8 cellular contexts compared by ENCODE assay signal in the genomic region with DNA sequence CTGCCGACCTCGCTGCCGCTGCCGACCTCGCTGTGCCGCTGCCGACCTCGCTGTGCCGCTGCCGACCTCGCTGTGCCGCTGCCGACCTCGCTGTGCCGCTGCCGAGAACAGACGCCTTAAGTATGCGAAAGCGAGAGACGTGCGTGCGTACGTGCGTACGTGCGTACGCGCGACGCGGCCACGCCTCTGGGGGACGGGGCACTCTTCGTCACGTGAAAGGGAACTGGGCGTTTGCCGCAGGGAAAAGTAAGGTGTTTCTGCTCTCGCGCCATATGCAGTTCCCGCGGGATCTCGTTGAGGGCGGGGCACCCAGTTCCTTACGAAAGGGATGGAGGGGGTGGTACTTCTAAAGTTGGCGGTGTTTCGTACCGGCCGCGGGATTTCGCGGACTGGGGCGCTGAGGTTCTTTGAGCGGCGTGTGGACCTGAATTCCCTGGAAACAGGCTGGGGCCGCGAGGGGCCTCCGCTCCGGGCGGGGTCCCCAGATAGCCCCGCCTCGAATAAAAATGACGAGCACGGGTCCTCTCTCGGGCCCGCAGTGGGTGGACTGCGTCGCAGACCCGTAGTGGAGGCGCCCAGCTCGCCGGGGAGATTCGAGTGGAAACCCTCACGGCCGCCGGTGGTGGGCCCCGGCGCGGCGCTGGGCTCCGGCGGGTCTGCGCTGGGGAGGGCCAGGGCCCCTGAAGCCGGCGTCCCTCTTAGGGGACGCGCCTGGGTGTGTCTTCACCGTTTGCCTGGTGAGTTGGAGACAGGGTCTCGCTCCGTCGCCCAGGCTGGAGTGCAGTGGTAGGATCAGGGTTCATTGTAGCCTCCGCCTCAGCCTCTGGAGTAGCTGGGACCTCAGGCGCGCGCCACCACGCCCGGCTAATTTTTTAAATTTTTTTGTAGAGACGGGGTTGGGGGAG. TPM values are rescaled to one million over a fixed set of nuclear protein-coding genes. Genes with fewer than 3 reads are reported as not detected.
DNase-seq lines count a peak whose midpoint lies in the region; ATAC-seq and TF ChIP-seq lines count a peak whose summit lies in the region.

A gene (minus strand): TSS at position 94 of the 905 bp plus-strand sequence. CDS start 167 bp downstream, outside the sequence.

- peak within 1 kb of the TSS; percentile 78 to 96 for H3K27ac Mint-ChIP-seq in activated naive CD4-positive, alpha-beta T cell treated with anti-CD3 and anti-CD28 coated beads, Interleukin-2, amount 50 U/mL, for 72 hours

- H3K27ac ChIP-seq in suprapubic skin, result peak within 1 kb of the TSS; percentile 94

- H3K9me3 ChIP-seq in suprapubic skin, result no peaks in the 10 kb centered on the region

- H3K4me1 ChIP-seq in suprapubic skin, result peaks cover 37% of the 10 kb centered on the region

- peaks cover 18 to 28% of the 10 kb centered on the region in 2 donors for H3K36me3 Mint-ChIP-seq in activated naive CD4-positive, alpha-beta T cell treated with anti-CD3 and anti-CD28 coated beads, Interleukin-2, amount 50 U/mL, for 72 hours

- H3K27me3 ChIP-seq in GM06990 (replicated peaks; ENCODE audit: control insufficient read depth, insufficient read depth, low read length), result no peaks in the 10 kb centered on the region
- no peaks in the 10 kb centered on the region for H3K27me3 ChIP-seq in suprapubic skin

- H3K9me3 Mint-ChIP-seq in activated naive CD4-positive, alpha-beta T cell treated with anti-CD3 and anti-CD28 coated beads, Interleukin-2, amount 50 U/mL, for 72 hours, result no peaks in the 10 kb centered on the region

- TF ChIP-seq POLR2A in suprapubic skin (IDR thresholded peaks at IDR 0.05), result peak; percentile 68 to 91

- peak within 1 kb of the TSS; percentile 95 for H3K4me3 ChIP-seq in GM06990 (replicated peaks; ENCODE audit: low read depth, low read length)
- H3K4me3 ChIP-seq in suprapubic skin, result peak within 1 kb of the TSS; percentile 89

- WGBS in suprapubic skin, result 0% methylated on average over 39 of the region's 97 CpGs

- DNase-seq in GM06990 (ENCODE audit: extremely low read depth, insufficient read length), result peak; percentile 100
- peak; percentile 97 for DNase-seq in NCI-H1092 treated with DMSO at 0.1 percent for 48 hours (lab: John Stamatoyannopoulos, UW)
- peak; percentile 99 for DNase-seq in SKM-1 (lab: John Stamatoyannopoulos, UW; ENCODE audit: unreplicated experiment)
- DNase-seq in activated naive CD4-positive, alpha-beta T cell treated with anti-CD3 and anti-CD28 coated beads, Interleukin-2, amount 50 U/mL, for 72 hours (ENCODE audit: low spot score in 2 of 2), result peak; percentile 96 to 98
- DNase-seq in globus pallidus (ENCODE audit: low spot score), result peak; percentile 96
- peak; percentile 45 to 99 (median 95) for DNase-seq in nucleus accumbens (lab: John Stamatoyannopoulos, UW)
- peak; percentile 99 for DNase-seq in suprapubic skin (ENCODE audit: low spot score in 2 of 2)

- peak; percentile 81 for ATAC-seq in HG02588 (IDR thresholded peaks at IDR 0.05; ENCODE audit: unreplicated experiment)
- peak; percentile 89 to 95 for ATAC-seq in activated naive CD4-positive, alpha-beta T cell treated with anti-CD3 and anti-CD28 coated beads, Interleukin-2, amount 50 U/mL, for 72 hours

- TF ChIP-seq CTCF in GM06990 (IDR thresholded peaks at IDR 0.05; ENCODE audit: insufficient read depth, low read length, poor library complexity, severe bottlenecking), result no peak
- peak in 1 of 2 donors; percentile 11 for TF ChIP-seq CTCF in suprapubic skin (IDR thresholded peaks at IDR 0.05)

- peak; percentile 97 for TF ChIP-seq EP300 in suprapubic skin (IDR thresholded peaks at IDR 0.05)

- H3K36me3 ChIP-seq in GM06990 (ENCODE audit: control insufficient read depth, insufficient read depth, low read length) (peaks cover 6% of the 10 kb centered on the region), suprapubic skin (peaks cover 18% of the 10 kb centered on the region)

RNA-seq across cellular contexts. Expression of the gene that starts here (rescaled TPM):
- 100 to 1,000 TPM; 105 to 144 TPM for total RNA-seq in activated naive CD4-positive, alpha-beta T cell treated with anti-CD3 and anti-CD28 coated beads, Interleukin-2, amount 50 U/mL, for 72 hours
- 10 to 100 TPM; 59.8 to 69.2 (median 65.7) TPM for total RNA-seq in suprapubic skin

Comparison
In these comparisons a context has a peak if more than half of its experiments do, and no peak if none do; other contexts are left out.
1. Peak in every context shown above with its lines: DNase-seq, ATAC-seq, H3K4me3 ChIP-seq and H3K27ac ChIP-seq.